Comparison of ENCODE assay signal across 8 cellular contexts in genomic region chr6:106084973-106085686, GRCh38. TPM values are rescaled to one million over a fixed set of nuclear protein-coding genes. Genes with fewer than 3 reads are reported as not detected.
DNase-seq lines count a peak whose midpoint lies in the region; ATAC-seq and TF ChIP-seq lines count a peak whose summit lies in the region.

No MANE protein-coding gene starts in this region.

- H3K4me3 ChIP-seq in GM12864 (ENCODE audit: low read depth, low read length) (peak overlapping the region; percentile 1; the same call in 1 of the 2 replicates), Panc1 (ENCODE audit: low read depth in 2 of 2, low read length in 2 of 2) (peak overlapping the region; percentile 63 to 68), epithelial cell of proximal tubule (ENCODE audit: low read depth, low read length) (peak overlapping the region; percentile 55)

- no peaks in the 10 kb centered on the region for H3K9me3 ChIP-seq in Panc1 (ENCODE audit: control insufficient read depth, insufficient read depth, low read depth, low read length)

- no peaks in the 10 kb centered on the region for H3K36me3 ChIP-seq in Panc1 (ENCODE audit: control insufficient read depth, insufficient read depth, low read length)

- DNase-seq in GM12864 (ENCODE audit: low read depth), result no peak
- DNase-seq in Panc1 (ENCODE audit: low read depth, low spot score), result no peak
- no peak for DNase-seq in epithelial cell of proximal tubule (ENCODE audit: low read depth)
- peak; percentile 41 for DNase-seq in retina
- no peak for DNase-seq in AG20443 (ENCODE audit: low spot score)
- no peak for DNase-seq in stimulated activated CD8-positive, alpha-beta memory T cell treated with anti-CD3 and anti-CD28 coated beads, Interleukin-4, amount 100 ng/mL, for 48 hours
- DNase-seq in cortex of kidney (lab: John Stamatoyannopoulos, UW), result no peak

- in situ Hi-C loops in Panc1 (cut with HindIII; ENCODE audit: low pct_unique_long_range_greater_than_20kb, low sequenced_read_pairs), result no loop called here

- POLR2A ChIA-PET in Panc1 (lab: Charles Lee), result no interaction called here

- H3K27me3 ChIP-seq in Panc1 (ENCODE audit: control insufficient read depth, insufficient read depth, low read length), result peaks cover 2% of the 10 kb centered on the region; the same call in 1 of the 2 replicates

- no peak for ATAC-seq in Panc1
- no peak for ATAC-seq in HG03571 (IDR thresholded peaks at IDR 0.05; ENCODE audit: unreplicated experiment)

- intact Hi-C loops in Panc1 (cut with micrococcal nuclease; ENCODE audit: unreplicated experiment), result loop anchor here (5.0 to 10.0 kb wide), 4 partner anchors 93 to 650 kb away; no protein-coding TSS in a partner anchor

- BruUV-seq in Panc1 (replicated peaks; lab: Mats Ljungman, UMichigan), result no TSS peak

- TF ChIP-seq CTCF in GM12864 (IDR thresholded peaks at IDR 0.05; ENCODE audit: low read depth, low read length, missing control alignments) (no peak), Panc1 (IDR thresholded peaks at IDR 0.05) (peak; percentile 36), epithelial cell of proximal tubule (conservative IDR thresholded peaks at IDR 0.05; ENCODE audit: low read depth, low read length) (no peak)

- CTCF ChIA-PET in Panc1 (lab: Charles Lee), result no interaction called here

- H3K27ac ChIP-seq in Panc1 (ENCODE audit: low read length), result peak overlapping the region; percentile 67

- peaks cover 24% of the 10 kb centered on the region for H3K4me1 ChIP-seq in Panc1 (ENCODE audit: control insufficient read depth, insufficient read depth, low read length)

RNA-seq across cellular contexts. Expression of gene PRDM1, which starts 1.0 kb away (rescaled TPM):
- total RNA-seq in Panc1 (2021; ENCODE audit: unreplicated experiment) (2.6 TPM), epithelial cell of proximal tubule (0.14 and 1.0 TPM in 2 replicates)
- 1.9 TPM for polyA plus RNA-seq in Panc1 (2012; ENCODE audit: insufficient read length)

Comparison
In these comparisons a context has a peak if more than half of its experiments do, and no peak if none do; other contexts are left out.
1. H3K4me3 ChIP-seq: peak in every context shown above with its lines; median percentile 66 in Panc1; 55 in epithelial cell of proximal tubule; 1 in GM12864.